ENCODE assay signal across 2 cellular contexts in the genomic region with DNA sequence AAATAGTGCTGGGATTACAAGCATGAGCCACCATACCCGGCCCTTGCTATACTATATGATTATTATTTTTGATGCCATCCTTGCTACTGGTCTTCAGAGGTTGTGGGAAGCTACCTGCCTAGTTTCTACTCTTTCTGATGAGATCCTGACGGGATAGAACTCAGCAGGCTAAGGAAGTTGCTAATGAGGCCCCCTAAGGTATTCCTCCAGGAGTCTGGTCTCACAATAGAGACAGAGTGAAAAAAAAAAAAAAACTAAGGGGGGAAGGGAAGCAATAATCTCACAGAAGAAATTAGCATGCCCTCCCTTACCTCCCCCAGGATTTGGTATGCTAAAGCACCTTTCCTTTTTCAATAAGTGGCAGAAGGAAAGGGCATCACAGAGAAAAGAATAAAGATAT.
A peak's percentile ranks its signal among the peaks of the same experiment; 100 is the strongest.
TF ChIP-seq lines count a peak whose summit lies in the region.

No MANE protein-coding gene starts in this region.

TF ChIP-seq in GM23338, 12 proteins besides CTCF, POLR2A, EP300 and RAD21 (continued from another document):
- TF ChIP-seq, protein P1, sequence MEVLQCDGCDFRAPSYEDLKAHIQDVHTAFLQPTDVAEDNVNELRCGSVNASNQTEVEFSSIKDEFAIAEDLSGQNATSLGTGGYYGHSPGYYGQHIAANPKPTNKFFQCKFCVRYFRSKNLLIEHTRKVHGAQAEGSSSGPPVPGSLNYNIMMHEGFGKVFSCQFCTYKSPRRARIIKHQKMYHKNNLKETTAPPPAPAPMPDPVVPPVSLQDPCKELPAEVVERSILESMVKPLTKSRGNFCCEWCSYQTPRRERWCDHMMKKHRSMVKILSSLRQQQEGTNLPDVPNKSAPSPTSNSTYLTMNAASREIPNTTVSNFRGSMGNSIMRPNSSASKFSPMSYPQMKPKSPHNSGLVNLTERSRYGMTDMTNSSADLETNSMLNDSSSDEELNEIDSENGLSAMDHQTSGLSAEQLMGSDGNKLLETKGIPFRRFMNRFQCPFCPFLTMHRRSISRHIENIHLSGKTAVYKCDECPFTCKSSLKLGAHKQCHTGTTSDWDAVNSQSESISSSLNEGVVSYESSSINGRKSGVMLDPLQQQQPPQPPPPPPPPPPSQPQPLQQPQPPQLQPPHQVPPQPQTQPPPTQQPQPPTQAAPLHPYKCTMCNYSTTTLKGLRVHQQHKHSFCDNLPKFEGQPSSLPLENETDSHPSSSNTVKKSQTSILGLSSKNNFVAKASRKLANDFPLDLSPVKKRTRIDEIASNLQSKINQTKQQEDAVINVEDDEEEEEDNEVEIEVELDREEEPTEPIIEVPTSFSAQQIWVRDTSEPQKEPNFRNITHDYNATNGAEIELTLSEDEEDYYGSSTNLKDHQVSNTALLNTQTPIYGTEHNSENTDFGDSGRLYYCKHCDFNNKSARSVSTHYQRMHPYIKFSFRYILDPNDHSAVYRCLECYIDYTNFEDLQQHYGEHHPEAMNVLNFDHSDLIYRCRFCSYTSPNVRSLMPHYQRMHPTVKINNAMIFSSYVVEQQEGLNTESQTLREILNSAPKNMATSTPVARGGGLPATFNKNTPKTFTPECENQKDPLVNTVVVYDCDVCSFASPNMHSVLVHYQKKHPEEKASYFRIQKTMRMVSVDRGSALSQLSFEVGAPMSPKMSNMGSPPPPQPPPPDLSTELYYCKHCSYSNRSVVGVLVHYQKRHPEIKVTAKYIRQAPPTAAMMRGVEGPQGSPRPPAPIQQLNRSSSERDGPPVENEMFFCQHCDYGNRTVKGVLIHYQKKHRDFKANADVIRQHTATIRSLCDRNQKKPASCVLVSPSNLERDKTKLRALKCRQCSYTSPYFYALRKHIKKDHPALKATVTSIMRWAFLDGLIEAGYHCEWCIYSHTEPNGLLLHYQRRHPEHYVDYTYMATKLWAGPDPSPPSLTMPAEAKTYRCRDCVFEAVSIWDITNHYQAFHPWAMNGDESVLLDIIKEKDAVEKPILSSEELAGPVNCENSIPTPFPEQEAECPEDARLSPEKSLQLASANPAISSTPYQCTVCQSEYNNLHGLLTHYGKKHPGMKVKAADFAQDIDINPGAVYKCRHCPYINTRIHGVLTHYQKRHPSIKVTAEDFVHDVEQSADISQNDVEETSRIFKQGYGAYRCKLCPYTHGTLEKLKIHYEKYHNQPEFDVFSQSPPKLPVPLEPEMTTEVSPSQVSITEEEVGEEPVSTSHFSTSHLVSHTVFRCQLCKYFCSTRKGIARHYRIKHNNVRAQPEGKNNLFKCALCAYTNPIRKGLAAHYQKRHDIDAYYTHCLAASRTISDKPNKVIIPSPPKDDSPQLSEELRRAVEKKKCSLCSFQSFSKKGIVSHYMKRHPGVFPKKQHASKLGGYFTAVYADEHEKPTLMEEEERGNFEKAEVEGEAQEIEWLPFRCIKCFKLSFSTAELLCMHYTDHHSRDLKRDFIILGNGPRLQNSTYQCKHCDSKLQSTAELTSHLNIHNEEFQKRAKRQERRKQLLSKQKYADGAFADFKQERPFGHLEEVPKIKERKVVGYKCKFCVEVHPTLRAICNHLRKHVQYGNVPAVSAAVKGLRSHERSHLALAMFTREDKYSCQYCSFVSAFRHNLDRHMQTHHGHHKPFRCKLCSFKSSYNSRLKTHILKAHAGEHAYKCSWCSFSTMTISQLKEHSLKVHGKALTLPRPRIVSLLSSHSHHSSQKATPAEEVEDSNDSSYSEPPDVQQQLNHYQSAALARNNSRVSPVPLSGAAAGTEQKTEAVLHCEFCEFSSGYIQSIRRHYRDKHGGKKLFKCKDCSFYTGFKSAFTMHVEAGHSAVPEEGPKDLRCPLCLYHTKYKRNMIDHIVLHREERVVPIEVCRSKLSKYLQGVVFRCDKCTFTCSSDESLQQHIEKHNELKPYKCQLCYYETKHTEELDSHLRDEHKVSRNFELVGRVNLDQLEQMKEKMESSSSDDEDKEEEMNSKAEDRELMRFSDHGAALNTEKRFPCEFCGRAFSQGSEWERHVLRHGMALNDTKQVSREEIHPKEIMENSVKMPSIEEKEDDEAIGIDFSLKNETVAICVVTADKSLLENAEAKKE (CRISPR knock-in tag; IDR thresholded peaks at IDR 0.05) = peak; percentile 85
- TF ChIP-seq NANOG (IDR thresholded peaks at IDR 0.05; ENCODE audit: borderline replicate concordance) = peak; percentile 65; the same call in 1 of the 2 replicates
- no peak for TF ChIP-seq EZH2 (IDR thresholded peaks at IDR 0.05; ENCODE audit: low read depth, unreplicated experiment)
- TF ChIP-seq, protein P2, sequence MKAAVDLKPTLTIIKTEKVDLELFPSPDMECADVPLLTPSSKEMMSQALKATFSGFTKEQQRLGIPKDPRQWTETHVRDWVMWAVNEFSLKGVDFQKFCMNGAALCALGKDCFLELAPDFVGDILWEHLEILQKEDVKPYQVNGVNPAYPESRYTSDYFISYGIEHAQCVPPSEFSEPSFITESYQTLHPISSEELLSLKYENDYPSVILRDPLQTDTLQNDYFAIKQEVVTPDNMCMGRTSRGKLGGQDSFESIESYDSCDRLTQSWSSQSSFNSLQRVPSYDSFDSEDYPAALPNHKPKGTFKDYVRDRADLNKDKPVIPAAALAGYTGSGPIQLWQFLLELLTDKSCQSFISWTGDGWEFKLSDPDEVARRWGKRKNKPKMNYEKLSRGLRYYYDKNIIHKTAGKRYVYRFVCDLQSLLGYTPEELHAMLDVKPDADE (IDR thresholded peaks at IDR 0.05) = peak; percentile 77

TF ChIP-seq in WTC11, 78 proteins besides CTCF, POLR2A, EP300 and RAD21 (continued from another document):
- TF ChIP-seq MAX (CRISPR knock-in tag; IDR thresholded peaks at IDR 0.05) = 0 out of 2 replicates have a peak, but pooled peaks have one; percentile 16
- TF ChIP-seq, protein P3, sequence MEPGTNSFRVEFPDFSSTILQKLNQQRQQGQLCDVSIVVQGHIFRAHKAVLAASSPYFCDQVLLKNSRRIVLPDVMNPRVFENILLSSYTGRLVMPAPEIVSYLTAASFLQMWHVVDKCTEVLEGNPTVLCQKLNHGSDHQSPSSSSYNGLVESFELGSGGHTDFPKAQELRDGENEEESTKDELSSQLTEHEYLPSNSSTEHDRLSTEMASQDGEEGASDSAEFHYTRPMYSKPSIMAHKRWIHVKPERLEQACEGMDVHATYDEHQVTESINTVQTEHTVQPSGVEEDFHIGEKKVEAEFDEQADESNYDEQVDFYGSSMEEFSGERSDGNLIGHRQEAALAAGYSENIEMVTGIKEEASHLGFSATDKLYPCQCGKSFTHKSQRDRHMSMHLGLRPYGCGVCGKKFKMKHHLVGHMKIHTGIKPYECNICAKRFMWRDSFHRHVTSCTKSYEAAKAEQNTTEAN (CRISPR knock-in tag; IDR thresholded peaks at IDR 0.05) = 0 out of 2 replicates have a peak, but pooled peaks have one; percentile 19
- TF ChIP-seq TP53 (CRISPR knock-in tag; IDR thresholded peaks at IDR 0.05) = 0 out of 2 replicates have a peak, but pooled peaks have one; percentile 21
- TF ChIP-seq SP1 (CRISPR knock-in tag; conservative IDR thresholded peaks at IDR 0.05) = 0 out of 2 replicates have a peak, but pooled peaks have one; percentile 54
- no peak for TF ChIP-seq USF2 (CRISPR knock-in tag; IDR thresholded peaks at IDR 0.05)
- TF ChIP-seq ZNF121 (CRISPR knock-in tag; IDR thresholded peaks at IDR 0.05) = no peak
- TF ChIP-seq MYBL2 (CRISPR knock-in tag; IDR thresholded peaks at IDR 0.05) = 0 out of 2 replicates have a peak, but pooled peaks have one; percentile 43
- no peak for TF ChIP-seq NR1H2 (CRISPR knock-in tag; IDR thresholded peaks at IDR 0.05)
- TF ChIP-seq ZNF423 (CRISPR knock-in tag; IDR thresholded peaks at IDR 0.05) = peak; percentile 86
- no peak for TF ChIP-seq E2F4 (CRISPR knock-in tag; IDR thresholded peaks at IDR 0.05; ENCODE audit: borderline replicate concordance, low read depth)
- TF ChIP-seq, protein P4, sequence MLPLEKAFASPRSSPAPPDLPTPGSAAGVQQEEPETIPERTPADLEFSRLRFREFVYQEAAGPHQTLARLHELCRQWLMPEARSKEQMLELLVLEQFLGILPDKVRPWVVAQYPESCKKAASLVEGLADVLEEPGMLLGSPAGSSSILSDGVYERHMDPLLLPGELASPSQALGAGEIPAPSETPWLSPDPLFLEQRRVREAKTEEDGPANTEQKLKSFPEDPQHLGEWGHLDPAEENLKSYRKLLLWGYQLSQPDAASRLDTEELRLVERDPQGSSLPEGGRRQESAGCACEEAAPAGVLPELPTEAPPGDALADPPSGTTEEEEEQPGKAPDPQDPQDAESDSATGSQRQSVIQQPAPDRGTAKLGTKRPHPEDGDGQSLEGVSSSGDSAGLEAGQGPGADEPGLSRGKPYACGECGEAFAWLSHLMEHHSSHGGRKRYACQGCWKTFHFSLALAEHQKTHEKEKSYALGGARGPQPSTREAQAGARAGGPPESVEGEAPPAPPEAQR (CRISPR knock-in tag; IDR thresholded peaks at IDR 0.05) = no peak
